ENCODE assay signal across 37 cellular contexts in the genomic region with DNA sequence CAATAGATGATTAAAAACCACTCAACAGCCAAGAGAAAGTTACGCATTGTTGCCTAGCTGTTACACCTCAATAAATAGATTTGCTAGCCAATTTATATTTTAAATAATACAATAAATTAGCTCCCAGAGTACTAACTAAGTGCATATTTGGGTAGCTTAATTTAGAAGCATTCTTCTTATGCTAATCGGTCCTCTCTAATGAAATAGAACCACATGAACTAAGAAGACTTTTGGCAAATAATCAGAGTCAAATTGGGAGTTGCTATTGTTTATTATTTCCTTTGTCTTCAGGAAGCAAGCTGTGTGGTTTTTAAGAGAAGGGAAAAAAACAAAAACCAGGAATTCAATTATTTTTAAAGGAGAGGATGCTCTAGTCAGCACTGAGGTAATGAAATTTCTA. TPM values are rescaled to one million over a fixed set of nuclear protein-coding genes. Genes with fewer than 3 reads are reported as not detected.
"Had no signal": no experiment of that assay in that cellular context is flagged by ENCODE, and none has a peak within 500 bp of the region (broad histone marks: within the 10 kb centered on the region; RNA-seq: fewer than 3 reads in every experiment).

No MANE protein-coding gene starts in this region.

- H3K4me1 Mint-ChIP-seq: activated CD4-positive, alpha-beta memory T cell treated with anti-CD3 and anti-CD28 coated beads, Interleukin-2, amount 10 ng/mL, durations not matched to agents 7 days and 5 days; activated CD4-positive, alpha-beta T cell treated with anti-CD3 and anti-CD28 coated beads for 36 hours; activated CD4-positive, alpha-beta T cell treated with anti-CD3 and anti-CD28 coated beads, Interleukin-2, amount 10 ng/mL, durations not matched to agents 7 days and 5 days; activated CD8-positive, alpha-beta memory T cell treated with anti-CD3 and anti-CD28 coated beads, Interleukin-2, amount 10 ng/mL, durations not matched to agents 7 days and 5 days; activated naive CD4-positive, alpha-beta T cell treated with anti-CD3 and anti-CD28 coated beads, Interleukin-2, amount 10 ng/mL, durations not matched to agents 7 days and 5 days; activated naive CD4-positive, alpha-beta T cell treated with anti-CD3 and anti-CD28 coated beads, Interleukin-2, amount 50 U/mL, for 24 hours; activated naive CD8-positive, alpha-beta T cell treated with anti-CD3 and anti-CD28 coated beads, Interleukin-2, amount 10 ng/mL, durations not matched to agents 7 days and 5 days; activated naive CD8-positive, alpha-beta T cell treated with anti-CD3 and anti-CD28 coated beads, Interleukin-2, amount 50 U/mL, for 24 hours; central memory CD8-positive, alpha-beta T cell had no signal

- H3K36me3 ChIP-seq: ascending aorta, cardiac muscle cell, WERI-Rb-1 had no signal

- H3K27ac Mint-ChIP-seq: activated CD4-positive, alpha-beta memory T cell treated with anti-CD3 and anti-CD28 coated beads, Interleukin-2, amount 10 ng/mL, durations not matched to agents 7 days and 5 days; activated CD4-positive, alpha-beta T cell treated with anti-CD3 and anti-CD28 coated beads for 36 hours; activated CD4-positive, alpha-beta T cell treated with anti-CD3 and anti-CD28 coated beads, Interleukin-2, amount 10 ng/mL, durations not matched to agents 7 days and 5 days; activated CD8-positive, alpha-beta memory T cell treated with anti-CD3 and anti-CD28 coated beads, Interleukin-2, amount 10 ng/mL, durations not matched to agents 7 days and 5 days; activated CD8-positive, alpha-beta T cell treated with anti-CD3 and anti-CD28 coated beads, Interleukin-2, amount 10 ng/mL, durations not matched to agents 7 days and 5 days; activated naive CD4-positive, alpha-beta T cell treated with anti-CD3 and anti-CD28 coated beads, Interleukin-2, amount 10 ng/mL, durations not matched to agents 7 days and 5 days; activated naive CD4-positive, alpha-beta T cell treated with anti-CD3 and anti-CD28 coated beads, Interleukin-2, amount 50 U/mL, for 24 hours; activated naive CD8-positive, alpha-beta T cell; activated naive CD8-positive, alpha-beta T cell treated with anti-CD3 and anti-CD28 coated beads, Interleukin-2, amount 10 ng/mL, durations not matched to agents 7 days and 5 days; activated naive CD8-positive, alpha-beta T cell treated with anti-CD3 and anti-CD28 coated beads, Interleukin-2, amount 50 U/mL, for 24 hours; activated T-cell treated with anti-CD3 and anti-CD28 coated beads, Interleukin-2, amount 50 U/mL, for 24 hours; activated T-helper 2 cell treated with anti-CD3 and anti-CD28 coated beads, Interferon-gamma antibody, Interleukin-2, Interleukin-4, amounts not matched to agents 10 μg/mL and 5 μg/mL and 100 μg/mL, durations not matched to agents 14 hours and 24 hours and 36 hours; T-helper 1 cell treated with Interleukin-12 subunit alpha and Interleukin-12 subunit beta and Interleukin-4 antibody, amounts not matched to agents 30 μg/mL and 1 μg/mL, for 36 hours; T-helper 2 cell treated with Interferon-gamma antibody and Interleukin-4, amounts not matched to agents 5 μg/mL and 100 μg/mL, for 36 hours; WTC11 had no signal

- H3K9me3 Mint-ChIP-seq: activated CD4-positive, alpha-beta memory T cell treated with anti-CD3 and anti-CD28 coated beads, Interleukin-2, amount 10 ng/mL, durations not matched to agents 7 days and 5 days; activated CD4-positive, alpha-beta T cell treated with anti-CD3 and anti-CD28 coated beads, Interleukin-2, amount 10 ng/mL, durations not matched to agents 7 days and 5 days; activated naive CD4-positive, alpha-beta T cell treated with anti-CD3 and anti-CD28 coated beads, Interleukin-2, amount 10 ng/mL, durations not matched to agents 7 days and 5 days; activated naive CD8-positive, alpha-beta T cell treated with anti-CD3 and anti-CD28 coated beads, Interleukin-2, amount 10 ng/mL, durations not matched to agents 7 days and 5 days; activated T-cell treated with anti-CD3 and anti-CD28 coated beads, Interleukin-2, amount 50 U/mL, for 24 hours; activated T-helper 2 cell treated with anti-CD3 and anti-CD28 coated beads, Interferon-gamma antibody, Interleukin-2, Interleukin-4, amounts not matched to agents 10 μg/mL and 5 μg/mL and 100 μg/mL, durations not matched to agents 14 hours and 24 hours and 36 hours; central memory CD8-positive, alpha-beta T cell; T-helper 1 cell treated with Interleukin-12 subunit alpha and Interleukin-12 subunit beta and Interleukin-4 antibody, amounts not matched to agents 30 μg/mL and 1 μg/mL, for 36 hours; T-helper 2 cell treated with Interferon-gamma antibody and Interleukin-4, amounts not matched to agents 5 μg/mL and 100 μg/mL, for 36 hours had no signal

- ATAC-seq: activated CD4-positive, alpha-beta T cell treated with anti-CD3 and anti-CD28 coated beads for 36 hours; activated CD4-positive, CD25-positive, alpha-beta regulatory T cell treated with anti-CD3 and anti-CD28 coated beads, Interleukin-2, amount 50 U/mL, for 24 hours; activated CD8-positive, alpha-beta memory T cell treated with anti-CD3 and anti-CD28 coated beads, Interleukin-2, amount 10 ng/mL, durations not matched to agents 7 days and 5 days; activated CD8-positive, alpha-beta T cell treated with anti-CD3 and anti-CD28 coated beads, Interleukin-2, amount 10 ng/mL, durations not matched to agents 7 days and 5 days; activated naive CD8-positive, alpha-beta T cell treated with anti-CD3 and anti-CD28 coated beads, Interleukin-2, amount 50 U/mL, for 24 hours; WTC11 had no signal

- FAIRE-seq: bronchial epithelial cell had no signal

- H3K4me3 ChIP-seq: ascending aorta, cardiac muscle cell had no signal

- H3K4me3 Mint-ChIP-seq: activated CD4-positive, alpha-beta memory T cell treated with anti-CD3 and anti-CD28 coated beads, Interleukin-2, amount 10 ng/mL, durations not matched to agents 7 days and 5 days; activated CD4-positive, alpha-beta T cell treated with anti-CD3 and anti-CD28 coated beads for 36 hours; activated CD4-positive, alpha-beta T cell treated with anti-CD3 and anti-CD28 coated beads, Interleukin-2, amount 10 ng/mL, durations not matched to agents 7 days and 5 days; activated CD8-positive, alpha-beta memory T cell treated with anti-CD3 and anti-CD28 coated beads, Interleukin-2, amount 10 ng/mL, durations not matched to agents 7 days and 5 days; activated CD8-positive, alpha-beta T cell treated with anti-CD3 and anti-CD28 coated beads, Interleukin-2, amount 10 ng/mL, durations not matched to agents 7 days and 5 days; activated naive CD4-positive, alpha-beta T cell treated with anti-CD3 and anti-CD28 coated beads, Interleukin-2, amount 10 ng/mL, durations not matched to agents 7 days and 5 days; activated naive CD4-positive, alpha-beta T cell treated with anti-CD3 and anti-CD28 coated beads, Interleukin-2, amount 50 U/mL, for 24 hours; activated naive CD8-positive, alpha-beta T cell; activated naive CD8-positive, alpha-beta T cell treated with anti-CD3 and anti-CD28 coated beads, Interleukin-2, amount 10 ng/mL, durations not matched to agents 7 days and 5 days; activated naive CD8-positive, alpha-beta T cell treated with anti-CD3 and anti-CD28 coated beads, Interleukin-2, amount 50 U/mL, for 24 hours; activated T-cell treated with anti-CD3 and anti-CD28 coated beads, Interleukin-2, amount 50 U/mL, for 24 hours; central memory CD8-positive, alpha-beta T cell; T-helper 1 cell treated with Interleukin-12 subunit alpha and Interleukin-12 subunit beta and Interleukin-4 antibody, amounts not matched to agents 30 μg/mL and 1 μg/mL, for 36 hours; T-helper 2 cell treated with Interferon-gamma antibody and Interleukin-4, amounts not matched to agents 5 μg/mL and 100 μg/mL, for 36 hours; WTC11 had no signal

- H3K27me3 ChIP-seq: ascending aorta, cardiac muscle cell had no signal

- H3K27me3 Mint-ChIP-seq: activated naive CD4-positive, alpha-beta T cell treated with anti-CD3 and anti-CD28 coated beads, Interleukin-2, amount 10 ng/mL, durations not matched to agents 7 days and 5 days; activated naive CD4-positive, alpha-beta T cell treated with anti-CD3 and anti-CD28 coated beads, Interleukin-2, amount 50 U/mL, for 24 hours had no signal

- H3K4me1 ChIP-seq: ascending aorta had no signal

- H3K27ac ChIP-seq: ascending aorta, cardiac muscle cell, WERI-Rb-1 had no signal

- H3K36me3 Mint-ChIP-seq: activated CD8-positive, alpha-beta memory T cell treated with anti-CD3 and anti-CD28 coated beads, Interleukin-2, amount 10 ng/mL, durations not matched to agents 7 days and 5 days; activated naive CD4-positive, alpha-beta T cell treated with anti-CD3 and anti-CD28 coated beads, Interleukin-2, amount 10 ng/mL, durations not matched to agents 7 days and 5 days; activated naive CD4-positive, alpha-beta T cell treated with anti-CD3 and anti-CD28 coated beads, Interleukin-2, amount 50 U/mL, for 24 hours; activated naive CD8-positive, alpha-beta T cell; activated naive CD8-positive, alpha-beta T cell treated with anti-CD3 and anti-CD28 coated beads, Interleukin-2, amount 10 ng/mL, durations not matched to agents 7 days and 5 days had no signal

- DNase-seq: activated CD4-positive, alpha-beta memory T cell treated with anti-CD3 and anti-CD28 coated beads, Interleukin-2, amount 10 ng/mL, durations not matched to agents 7 days and 5 days; activated CD4-positive, alpha-beta T cell treated with anti-CD3 and anti-CD28 coated beads for 1 hour; activated CD4-positive, alpha-beta T cell treated with anti-CD3 and anti-CD28 coated beads for 36 hours; activated CD4-positive, alpha-beta T cell treated with anti-CD3 and anti-CD28 coated beads for 48 hours; activated CD4-positive, alpha-beta T cell treated with anti-CD3 and anti-CD28 coated beads, Interleukin-2, amount 10 ng/mL, durations not matched to agents 7 days and 5 days; activated CD4-positive, alpha-beta T cell treated with anti-CD3 and anti-CD28 coated beads, Interleukin-2, amount 50 U/mL, for 48 hours; activated CD4-positive, CD25-positive, alpha-beta regulatory T cell; activated CD8-positive, alpha-beta memory T cell treated with anti-CD3 and anti-CD28 coated beads for 24 hours; activated CD8-positive, alpha-beta memory T cell treated with anti-CD3 and anti-CD28 coated beads, Interleukin-2, amount 10 ng/mL, durations not matched to agents 7 days and 5 days; activated CD8-positive, alpha-beta memory T cell treated with anti-CD3 and anti-CD28 coated beads, Interleukin-2, amount 50 U/mL, for 48 hours; activated CD8-positive, alpha-beta T cell treated with anti-CD3 and anti-CD28 coated beads, Interleukin-2, amount 10 ng/mL, durations not matched to agents 7 days and 5 days; activated effector memory CD4-positive, alpha-beta T cell treated with Interleukin-2 at 50 U/mL for 16 hours; activated gamma-delta T cell; activated naive CD4-positive, alpha-beta T cell treated with anti-CD3 and anti-CD28 coated beads, Interleukin-2, amount 10 ng/mL, durations not matched to agents 7 days and 5 days; activated naive CD4-positive, alpha-beta T cell treated with Interleukin-2 at 50 U/mL for 16 hours; activated naive CD8-positive, alpha-beta T cell treated with anti-CD3 and anti-CD28 coated beads, Interleukin-2, amount 10 ng/mL, durations not matched to agents 7 days and 5 days; activated naive CD8-positive, alpha-beta T cell treated with anti-CD3 and anti-CD28 coated beads, Interleukin-2, amount 50 U/mL, for 24 hours; activated T-cell treated with anti-CD3 and anti-CD28 coated beads, Interleukin-2, amount 50 U/mL, for 24 hours; activated T-cell treated with anti-CD3 and anti-CD28 coated beads, Interleukin-2, amount 50 U/mL, for 48 hours; amygdala; anterior cingulate cortex; caudate nucleus; cerebellar nuclear complex; T-helper 2 cell; T-helper 9 cell; WERI-Rb-1 had no signal

RNA-seq across cellular contexts. Expression of a gene that starts 49.0 kb away (rescaled TPM):
- total RNA-seq: activated CD4-positive, alpha-beta T cell treated with anti-CD3 and anti-CD28 coated beads for 36 hours; activated CD4-positive, alpha-beta T cell treated with anti-CD3 and anti-CD28 coated beads, Interleukin-2, amount 10 ng/mL, durations not matched to agents 7 days and 5 days; activated CD8-positive, alpha-beta T cell treated with anti-CD3 and anti-CD28 coated beads, Interleukin-2, amount 10 ng/mL, durations not matched to agents 7 days and 5 days; activated naive CD8-positive, alpha-beta T cell treated with anti-CD3 and anti-CD28 coated beads, Interleukin-2, amount 10 ng/mL, durations not matched to agents 7 days and 5 days; activated T-helper 2 cell treated with anti-CD3 and anti-CD28 coated beads, Interferon-gamma antibody, Interleukin-2, Interleukin-4, amounts not matched to agents 10 μg/mL and 5 μg/mL and 100 μg/mL, durations not matched to agents 14 hours and 24 hours and 36 hours had no signal
